In the genomic region with DNA sequence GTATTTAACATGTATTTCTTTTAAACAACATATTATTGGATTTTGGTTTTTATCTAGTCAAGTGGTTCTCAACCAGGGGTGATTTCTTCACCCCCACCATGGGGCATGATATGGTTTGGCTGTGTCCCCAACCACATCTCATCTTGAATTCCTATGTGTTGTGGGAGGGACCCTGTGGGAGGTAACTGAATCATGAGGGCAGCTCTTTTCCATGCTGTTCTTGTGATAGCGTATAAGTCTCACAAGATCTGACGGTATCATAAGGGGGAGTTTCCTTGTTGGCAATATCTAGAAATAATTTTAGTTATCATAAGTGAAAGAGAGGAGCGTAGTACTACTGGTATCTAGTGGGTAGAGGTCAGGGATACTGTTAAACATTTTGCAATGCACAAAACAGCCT, we compare ENCODE assay signal across 26 cellular contexts.
"Had no signal": no experiment of that assay in that cellular context is flagged by ENCODE, and none has a peak within 500 bp of the region (broad histone marks: within the 10 kb centered on the region; RNA-seq: fewer than 3 reads in every experiment).

No MANE protein-coding gene starts in this region.

- H3K27ac ChIP-seq: dorsolateral prefrontal cortex, foreskin keratinocyte, gastroesophageal sphincter, heart left ventricle, hepatocyte, left ventricle myocardium inferior, neural progenitor cell, psoas muscle, sigmoid colon, stomach, thyroid gland, vagina had no signal

- H3K79me2 ChIP-seq: hepatocyte had no signal

- H2AFZ ChIP-seq: hepatocyte, neural progenitor cell had no signal

- H3K4me3 ChIP-seq: dorsolateral prefrontal cortex, gastroesophageal sphincter, heart left ventricle, hepatocyte, left ventricle myocardium inferior, lung, mucosa of descending colon, neural progenitor cell, psoas muscle, sigmoid colon, stomach, thyroid gland, vagina had no signal

- H3K9ac ChIP-seq: neural progenitor cell had no signal

- H3K9me3 ChIP-seq: gastroesophageal sphincter, heart left ventricle, left ventricle myocardium inferior, mucosa of descending colon, psoas muscle, sigmoid colon, stomach, thyroid gland, vagina had no signal

- H3K36me3 ChIP-seq: neural progenitor cell, sigmoid colon, thyroid gland, vagina had no signal

- DNase-seq: dorsolateral prefrontal cortex; effector CD4-positive, alpha-beta T cell; foreskin keratinocyte; heart left ventricle; left cardiac atrium; left ventricle myocardium inferior; mucosa of descending colon; naive B cell; posterior cingulate gyrus; psoas muscle; right cardiac atrium; sigmoid colon; stimulated activated CD4-positive, alpha-beta T cell treated with anti-CD3 and anti-CD28 coated beads, Interleukin-2, amount 100 ng/mL, for 24 hours; stimulated activated CD4-positive, alpha-beta T cell treated with anti-CD3 and anti-CD28 coated beads, Interleukin-4, amount 100 ng/mL, for 24 hours; stimulated activated naive CD4-positive, alpha-beta T cell treated with Interleukin-2 at 50 U/mL for 16 hours; stomach; thyroid gland; trophoblast cell had no signal

- ATAC-seq: esophagus mucosa; foreskin keratinocyte; gastroesophageal sphincter; heart left ventricle; mucosa of descending colon; natural killer cell treated with Interleukin-12 subunit alpha and Interleukin-12 subunit beta and Interleukin-15 and Interleukin-18, amount 100 ng/mL, for 72 hours; psoas muscle; right cardiac atrium; stimulated activated effector memory CD8-positive, alpha-beta T cell treated with anti-CD3 and anti-CD28 coated beads, Interleukin-12 subunit alpha, Interleukin-12 subunit beta, amount 100 ng/mL, for 72 hours had no signal

- H3K27me3 ChIP-seq: dorsolateral prefrontal cortex, foreskin keratinocyte, gastroesophageal sphincter, heart left ventricle, hepatocyte, neural progenitor cell, sigmoid colon, stomach, thyroid gland, vagina had no signal

- H3K4me1 ChIP-seq: gastroesophageal sphincter, heart left ventricle, left ventricle myocardium inferior, neural progenitor cell, psoas muscle, sigmoid colon, stomach, thyroid gland, vagina had no signal

- H3K4me2 ChIP-seq: hepatocyte, neural progenitor cell had no signal
